ENCODE assay signal across 1 cellular context in the genomic region with DNA sequence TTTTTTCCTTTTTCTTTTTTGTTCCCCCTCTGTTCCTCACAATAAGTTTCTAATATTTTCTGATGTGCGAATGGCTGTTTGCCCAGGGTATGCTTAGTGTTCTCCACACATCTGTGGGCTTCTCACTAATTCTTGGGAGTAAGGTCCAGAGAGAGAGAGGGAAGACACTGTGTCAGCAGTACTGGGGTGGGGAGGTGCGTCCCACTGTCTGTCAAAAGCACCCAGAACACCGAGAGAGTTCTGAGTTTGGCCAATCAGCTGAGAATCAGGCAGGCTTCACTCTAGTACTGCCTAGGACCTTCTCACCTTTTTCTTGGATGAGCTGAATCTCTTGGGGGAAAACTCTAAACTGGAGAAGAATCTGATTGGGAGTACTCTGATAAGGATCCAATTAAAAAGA.
TF ChIP-seq lines count a peak whose summit lies in the region.

No MANE protein-coding gene starts in this region.

TF ChIP-seq in IMR-90, 13 proteins besides CTCF, POLR2A, EP300 and RAD21:
- TF ChIP-seq NFE2L2 (IDR thresholded peaks at IDR 0.05; ENCODE audit: low read depth, low read length) (no peak), CHD1 (IDR thresholded peaks at IDR 0.05; ENCODE audit: low read depth, low read length) (no peak), MAZ (IDR thresholded peaks at IDR 0.05; ENCODE audit: borderline replicate concordance, low read depth, low read length) (no peak), RFX5 (IDR thresholded peaks at IDR 0.05; ENCODE audit: low read depth, low read length) (no peak), FOS (IDR thresholded peaks at IDR 0.05; ENCODE audit: low read depth, low read length) (no peak), BHLHE40 (IDR thresholded peaks at IDR 0.05; ENCODE audit: low read depth, low read length) (no peak)
